26 cellular contexts compared by ENCODE assay signal in genomic region chr2:62653582-62654422, GRCh38. TPM values are rescaled to one million over a fixed set of nuclear protein-coding genes. Genes with fewer than 3 reads are reported as not detected.
DNase-seq lines count a peak whose midpoint lies in the region; ATAC-seq and TF ChIP-seq lines count a peak whose summit lies in the region.
"Had no signal": no experiment of that assay in that cellular context is flagged by ENCODE, and none has a peak within 500 bp of the region (broad histone marks: within the 10 kb centered on the region; RNA-seq: fewer than 3 reads in every experiment).

No MANE protein-coding gene starts in this region.

- no peaks in the 10 kb centered on the region for H3K79me1 ChIP-seq in IMR-90 (ENCODE audit: low read depth in 1 of 2, low read length in 2 of 2)

- H3K9me3 ChIP-seq in IMR-90 (ENCODE audit: control insufficient read depth, insufficient read depth, low read length) (no peaks in the 10 kb centered on the region), mammary epithelial cell (replicated peaks; ENCODE audit: insufficient read depth, low read length) (no peaks in the 10 kb centered on the region), colonic mucosa (no peaks in the 10 kb centered on the region)
- H3K9me3 ChIP-seq: prostate gland had no signal

- H3K56ac ChIP-seq in IMR-90 (ENCODE audit: extremely low read depth, insufficient read depth, low read length) = no peak overlapping the region

- no peak for ATAC-seq in IMR-90 (ENCODE audit: low read depth)
- no peak for ATAC-seq in stimulated activated effector memory CD8-positive, alpha-beta T cell treated with anti-CD3 and anti-CD28 coated beads, Interleukin-12 subunit alpha, Interleukin-12 subunit beta, amount 100 ng/mL, for 72 hours
- ATAC-seq: activated CD8-positive, alpha-beta memory T cell treated with anti-CD3 and anti-CD28 coated beads, Interleukin-2, amount 10 ng/mL, durations not matched to agents 7 days and 5 days; Right ventricle myocardium inferior; stimulated activated naive B cell treated with anti-CD40 and anti-IgM and Interleukin-4, amounts not matched to agents 10 μg/mL and 1 μg/mL and 100 μg/mL, for 72 hours had no signal

- H3K9me1 ChIP-seq in IMR-90 (ENCODE audit: insufficient read depth, low read length) = no peaks in the 10 kb centered on the region

- H2AFZ ChIP-seq in IMR-90 (replicated peaks; ENCODE audit: low read length, poor library complexity) (no peak overlapping the region), mammary epithelial cell (ENCODE audit: low read depth, low read length) (peak overlapping the region; percentile 2)
- H2AFZ ChIP-seq: neural progenitor cell had no signal

- peak overlapping the region; percentile 33; the same call in 1 of the 2 replicates for H3K18ac ChIP-seq in IMR-90 (ENCODE audit: low read depth, low read length)

- H3K4me3 Mint-ChIP-seq in type B pancreatic cell = no peak overlapping the region
- H3K4me3 Mint-ChIP-seq in stimulated activated effector memory CD8-positive, alpha-beta T cell treated with anti-CD3 and anti-CD28 coated beads, Interleukin-12 subunit alpha, Interleukin-12 subunit beta, amount 100 ng/mL, for 72 hours = no peak overlapping the region
- H3K4me3 Mint-ChIP-seq: activated CD8-positive, alpha-beta memory T cell treated with anti-CD3 and anti-CD28 coated beads, Interleukin-2, amount 10 ng/mL, durations not matched to agents 7 days and 5 days; activated naive CD4-positive, alpha-beta T cell treated with anti-CD3 and anti-CD28 coated beads, Interleukin-2, amount 10 ng/mL, durations not matched to agents 7 days and 5 days; central memory CD8-positive, alpha-beta T cell; neural progenitor cell; stimulated activated naive B cell treated with anti-CD40 and anti-IgM and Interleukin-4, amounts not matched to agents 10 μg/mL and 1 μg/mL and 100 μg/mL, for 72 hours had no signal

- H3K4ac ChIP-seq in IMR-90 (ENCODE audit: low read depth, low read length) = no peak overlapping the region

- H3K14ac ChIP-seq in IMR-90 (replicated peaks; ENCODE audit: low read depth, low read length) = no peak overlapping the region

- TF ChIP-seq CTCF in IMR-90 (conservative IDR thresholded peaks at IDR 0.05; ENCODE audit: low read depth, low read length) (no peak), mammary epithelial cell (conservative IDR thresholded peaks at IDR 0.05 in 1 of 2, IDR thresholded peaks at IDR 0.05 in 1 of 2; ENCODE audit: extremely low read depth in 1 of 2, insufficient read depth in 1 of 2, low read depth in 1 of 2, low read length in 2 of 2) (no peak), kidney epithelial cell (IDR thresholded peaks at IDR 0.05; ENCODE audit: insufficient read depth, low read length, poor library complexity, severe bottlenecking) (no peak), type B pancreatic cell (conservative IDR thresholded peaks at IDR 0.05) (no peak), colonic mucosa (IDR thresholded peaks at IDR 0.05) (no peak)

- no peak overlapping the region for H3K4me3 ChIP-seq in IMR-90 (ENCODE audit: insufficient read depth, low read depth, low read length)
- no peak overlapping the region for H3K4me3 ChIP-seq in mammary epithelial cell (replicated peaks in 1 of 3; ENCODE audit: insufficient read depth in 1 of 3, low read depth in 2 of 3, low read length in 3 of 3)
- H3K4me3 ChIP-seq in kidney epithelial cell (ENCODE audit: low read depth, low read length) = no peak overlapping the region
- no peak overlapping the region for H3K4me3 ChIP-seq in colonic mucosa
- H3K4me3 ChIP-seq: lung, neural progenitor cell, prostate gland had no signal

- peaks cover 4% of the 10 kb centered on the region for H3K9me3 Mint-ChIP-seq in type B pancreatic cell
- no peaks in the 10 kb centered on the region for H3K9me3 Mint-ChIP-seq in stimulated activated effector memory CD8-positive, alpha-beta T cell treated with anti-CD3 and anti-CD28 coated beads, Interleukin-12 subunit alpha, Interleukin-12 subunit beta, amount 100 ng/mL, for 72 hours
- H3K9me3 Mint-ChIP-seq: activated naive CD4-positive, alpha-beta T cell treated with anti-CD3 and anti-CD28 coated beads, Interleukin-2, amount 10 ng/mL, durations not matched to agents 7 days and 5 days had no signal

- in situ Hi-C loops in IMR-90 (cut with MboI; ENCODE audit: low sequenced_read_pairs) = no loop called here
- in situ Hi-C loops in mammary epithelial cell (cut with MboI; ENCODE audit: low sequenced_read_pairs in 2 of 2) = no loop called here

- no peak overlapping the region for H2BK5ac ChIP-seq in IMR-90 (ENCODE audit: low read depth, low read length, poor library complexity, severe bottlenecking)

- dilution Hi-C loops in IMR-90 (cut with HindIII; ENCODE audit: low sequenced_read_pairs, unreplicated experiment) = no loop called here
- dilution Hi-C loops in mammary epithelial cell (cut with HindIII; ENCODE audit: low sequenced_read_pairs) = no loop called here

- peak overlapping the region; percentile 39 for H3K27ac Mint-ChIP-seq in type B pancreatic cell
- H3K27ac Mint-ChIP-seq in stimulated activated effector memory CD8-positive, alpha-beta T cell treated with anti-CD3 and anti-CD28 coated beads, Interleukin-12 subunit alpha, Interleukin-12 subunit beta, amount 100 ng/mL, for 72 hours = no peak overlapping the region
- H3K27ac Mint-ChIP-seq: activated CD8-positive, alpha-beta memory T cell treated with anti-CD3 and anti-CD28 coated beads, Interleukin-2, amount 10 ng/mL, durations not matched to agents 7 days and 5 days; activated naive CD4-positive, alpha-beta T cell treated with anti-CD3 and anti-CD28 coated beads, Interleukin-2, amount 10 ng/mL, durations not matched to agents 7 days and 5 days; neural progenitor cell; stimulated activated naive B cell treated with anti-CD40 and anti-IgM and Interleukin-4, amounts not matched to agents 10 μg/mL and 1 μg/mL and 100 μg/mL, for 72 hours had no signal

- H2BK120ac ChIP-seq in IMR-90 (ENCODE audit: low read depth, low read length) = no peak overlapping the region

- no peak overlapping the region for H3K27ac ChIP-seq in IMR-90 (ENCODE audit: insufficient read depth, low read length)
- peak overlapping the region; percentile 83 for H3K27ac ChIP-seq in mammary epithelial cell (ENCODE audit: insufficient read depth, low read depth, low read length)
- no peak overlapping the region for H3K27ac ChIP-seq in colonic mucosa
- H3K27ac ChIP-seq: C4-2B, HL-60, neural progenitor cell, prostate gland, WERI-Rb-1 had no signal

- H3K36me3 Mint-ChIP-seq in type B pancreatic cell = no peaks in the 10 kb centered on the region
- H3K36me3 Mint-ChIP-seq in stimulated activated effector memory CD8-positive, alpha-beta T cell treated with anti-CD3 and anti-CD28 coated beads, Interleukin-12 subunit alpha, Interleukin-12 subunit beta, amount 100 ng/mL, for 72 hours = no peaks in the 10 kb centered on the region
- H3K36me3 Mint-ChIP-seq: activated CD8-positive, alpha-beta memory T cell treated with anti-CD3 and anti-CD28 coated beads, Interleukin-2, amount 10 ng/mL, durations not matched to agents 7 days and 5 days; activated naive CD4-positive, alpha-beta T cell treated with anti-CD3 and anti-CD28 coated beads, Interleukin-2, amount 10 ng/mL, durations not matched to agents 7 days and 5 days; neural progenitor cell; stimulated activated naive B cell treated with anti-CD40 and anti-IgM and Interleukin-4, amounts not matched to agents 10 μg/mL and 1 μg/mL and 100 μg/mL, for 72 hours had no signal

- H4K20me1 ChIP-seq in IMR-90 (ENCODE audit: insufficient read depth, low read length) (no peaks in the 10 kb centered on the region), mammary epithelial cell (ENCODE audit: insufficient read depth, low read length) (no peaks in the 10 kb centered on the region)

- no peak overlapping the region for H2AK5ac ChIP-seq in IMR-90 (ENCODE audit: low read depth, low read length)

- H3K23ac ChIP-seq in IMR-90 (ENCODE audit: low read depth, low read length) = no peak overlapping the region

- H3K9ac ChIP-seq in IMR-90 (ENCODE audit: low read depth, low read length) = no peak overlapping the region
- H3K9ac ChIP-seq in mammary epithelial cell (ENCODE audit: insufficient read depth, low read length) = peak overlapping the region; percentile 45
- H3K9ac ChIP-seq in colonic mucosa (ENCODE audit: low read depth in 2 of 2, low read length in 2 of 2) = no peak overlapping the region
- H3K9ac ChIP-seq: neural progenitor cell had no signal

- intact Hi-C loops in IMR-90 (cut with micrococcal nuclease) = no loop called here
- intact Hi-C loops in mammary epithelial cell (cut with micrococcal nuclease) = no loop called here
- intact Hi-C loops in colonic mucosa (cut with DNase I) = no loop called here

- TF ChIP-seq RAD21 in IMR-90 (IDR thresholded peaks at IDR 0.05; ENCODE audit: low read length) = no peak

- no peak overlapping the region for H2AK9ac ChIP-seq in IMR-90 (replicated peaks; ENCODE audit: low read depth, low read length, poor library complexity)

- H3K27me3 Mint-ChIP-seq in type B pancreatic cell = no peaks in the 10 kb centered on the region
- H3K27me3 Mint-ChIP-seq: activated naive CD4-positive, alpha-beta T cell treated with anti-CD3 and anti-CD28 coated beads, Interleukin-2, amount 10 ng/mL, durations not matched to agents 7 days and 5 days had no signal

- no peaks in the 10 kb centered on the region for H3K36me3 ChIP-seq in IMR-90 (ENCODE audit: control insufficient read depth, insufficient read depth, low read length)
- no peaks in the 10 kb centered on the region for H3K36me3 ChIP-seq in mammary epithelial cell (ENCODE audit: insufficient read depth, low read length)
- H3K36me3 ChIP-seq in kidney epithelial cell (ENCODE audit: control insufficient read depth, insufficient read depth, low read length) = no peaks in the 10 kb centered on the region
- no peaks in the 10 kb centered on the region for H3K36me3 ChIP-seq in colonic mucosa
- H3K36me3 ChIP-seq: neural progenitor cell, prostate gland, WERI-Rb-1 had no signal

- DNase-seq in IMR-90 (peak; percentile 11), mammary epithelial cell (peak; percentile 79), kidney epithelial cell (ENCODE audit: low read depth) (peak; percentile 10), type B pancreatic cell (ENCODE audit: extremely low spot score, unreplicated experiment) (no peak), colonic mucosa (no peak), NCI-H2107 treated with DMSO at 0.1 percent for 48 hours (lab: John Stamatoyannopoulos, UW; ENCODE audit: unreplicated experiment) (no peak)
- no peak for DNase-seq in stimulated activated effector memory CD8-positive, alpha-beta T cell treated with anti-CD3 and anti-CD28 coated beads, Interleukin-12 subunit alpha, Interleukin-12 subunit beta, amount 100 ng/mL, for 72 hours (ENCODE audit: low spot score in 2 of 2)
- DNase-seq: activated CD4-positive, alpha-beta T cell treated with anti-CD3 and anti-CD28 coated beads, Interleukin-2, amount 50 U/mL, for 1 hour; activated CD8-positive, alpha-beta memory T cell treated with anti-CD3 and anti-CD28 coated beads, Interleukin-2, amount 10 ng/mL, durations not matched to agents 7 days and 5 days; activated naive CD4-positive, alpha-beta T cell treated with anti-CD3 and anti-CD28 coated beads, Interleukin-2, amount 10 ng/mL, durations not matched to agents 7 days and 5 days; foreskin melanocyte; HCEC 1CT; hypothalamus; islet precursor cell; NCI-H2029 treated with DMSO at 0.1 percent for 48 hours; NCI-H774; stimulated activated naive B cell treated with anti-CD40 and anti-IgM and Interleukin-4, amounts not matched to agents 10 μg/mL and 1 μg/mL and 100 μg/mL, for 72 hours; T-helper 9 cell; WERI-Rb-1 had no signal

- no peak overlapping the region for H4K91ac ChIP-seq in IMR-90 (ENCODE audit: insufficient read depth, low read depth, low read length)

- no peaks in the 10 kb centered on the region for H3K27me3 ChIP-seq in IMR-90 (ENCODE audit: control insufficient read depth, insufficient read depth, low read length)
- no peaks in the 10 kb centered on the region for H3K27me3 ChIP-seq in mammary epithelial cell (ENCODE audit: insufficient read depth, low read length)
- H3K27me3 ChIP-seq in kidney epithelial cell (ENCODE audit: control insufficient read depth, insufficient read depth, low read length) = no peaks in the 10 kb centered on the region
- H3K27me3 ChIP-seq in colonic mucosa = no peaks in the 10 kb centered on the region
- H3K27me3 ChIP-seq: neural progenitor cell had no signal

- POLR2A ChIA-PET in IMR-90 (lab: Charles Lee; ENCODE audit: unreplicated experiment) = no interaction called here

- no peak overlapping the region; the same call in 1 of the 2 replicates for H4K5ac ChIP-seq in IMR-90 (ENCODE audit: low read depth, low read length)

- H3K79me2 ChIP-seq in mammary epithelial cell (ENCODE audit: insufficient read depth, low read length) = no peaks in the 10 kb centered on the region

- no peak overlapping the region for H2BK15ac ChIP-seq in IMR-90 (ENCODE audit: low read depth, low read length)

- H3K4me1 ChIP-seq in IMR-90 (ENCODE audit: control insufficient read depth, insufficient read depth, low read length) (no peaks in the 10 kb centered on the region), mammary epithelial cell (ENCODE audit: insufficient read depth, low read length) (peaks cover 24% of the 10 kb centered on the region), colonic mucosa (no peaks in the 10 kb centered on the region)
- H3K4me1 ChIP-seq: neural progenitor cell, prostate gland had no signal

- BruUV-seq in IMR-90 (replicated peaks; lab: Mats Ljungman, UMichigan) = no TSS peak
- BruUV-seq in mammary epithelial cell (replicated peaks; lab: Mats Ljungman, UMichigan) = no TSS peak

- no peak overlapping the region for H2BK20ac ChIP-seq in IMR-90 (ENCODE audit: low read depth, low read length)

- CTCF ChIA-PET in IMR-90 (lab: Yijun Ruan, JAX) = no interaction called here
- CTCF ChIA-PET in mammary epithelial cell (lab: Charles Lee; ENCODE audit: low non-redundant PET) = no interaction called here

- no CpG with 5 or more reads among the region's 5 CpGs for WGBS in IMR-90 (ENCODE audit: extremely low coverage in 2 of 2, insufficient read length in 1 of 2), 2 experiments
- WGBS in mammary epithelial cell (ENCODE audit: low coverage, missing lambda C conversion rate) = 18% methylated on average over 5 of the region's 5 CpGs

- H4K8ac ChIP-seq in IMR-90 (ENCODE audit: low read depth in 2 of 2, low read length in 2 of 2) = no peak overlapping the region

- H3K4me1 Mint-ChIP-seq in type B pancreatic cell (ENCODE audit: unreplicated experiment) = peaks cover 4% of the 10 kb centered on the region
- no peaks in the 10 kb centered on the region for H3K4me1 Mint-ChIP-seq in stimulated activated effector memory CD8-positive, alpha-beta T cell treated with anti-CD3 and anti-CD28 coated beads, Interleukin-12 subunit alpha, Interleukin-12 subunit beta, amount 100 ng/mL, for 72 hours
- H3K4me1 Mint-ChIP-seq: activated naive CD4-positive, alpha-beta T cell treated with anti-CD3 and anti-CD28 coated beads, Interleukin-2, amount 10 ng/mL, durations not matched to agents 7 days and 5 days; central memory CD8-positive, alpha-beta T cell; neural progenitor cell had no signal

- no peak for TF ChIP-seq POLR2A in IMR-90 (IDR thresholded peaks at IDR 0.05; ENCODE audit: low read depth, low read length)

- H3K4me2 ChIP-seq in IMR-90 (ENCODE audit: low read depth, low read length) (no peak overlapping the region), mammary epithelial cell (ENCODE audit: insufficient read depth, low read depth, low read length) (peak overlapping the region; percentile 70)
- H3K4me2 ChIP-seq: neural progenitor cell had no signal

RNA-seq across cellular contexts. Expression of gene EHBP1, which starts 51.7 kb away (rescaled TPM):
- total RNA-seq in IMR-90 (2012; rRNA removed) (44.4 and 55.0 TPM in 2 replicates), mammary epithelial cell (100 to 1,000 TPM in 1 of 2 donors, 10 to 100 TPM in 1; 46.0 to 101 TPM), kidney epithelial cell (22.9 and 27.9 TPM in 2 replicates), type B pancreatic cell (ENCODE audit: low replicate concordance) (59.2 and 60.0 TPM in 2 replicates), colonic mucosa (10 to 100 TPM; 23.6 to 32.7 TPM)
- polyA plus RNA-seq in IMR-90 (2012; rRNA removed) (28.3 and 28.5 TPM in 2 replicates), mammary epithelial cell (56.8 TPM)
- 8.3 and 11.9 TPM in 2 replicates for polyA plus RNA-seq in IMR-90 (2012; cell fraction: cytosol; rRNA removed)
- 10.9 and 45.6 TPM in 2 replicates for polyA plus RNA-seq in IMR-90 (2012; cell fraction: nucleus; rRNA removed; ENCODE audit: low replicate concordance)
- 156 TPM for polyA minus RNA-seq in mammary epithelial cell

Comparison
In these comparisons a context has a peak if more than half of its experiments do, and no peak if none do; other contexts are left out.
1. DNase-seq: peak in IMR-90 (single experiment), mammary epithelial cell (single experiment) and kidney epithelial cell (single experiment); none in type B pancreatic cell (single experiment), stimulated activated effector memory CD8-positive, alpha-beta T cell treated with anti-CD3 and anti-CD28 coated beads, Interleukin-12 subunit alpha, Interleukin-12 subunit beta, amount 100 ng/mL, for 72 hours (0 of 2), colonic mucosa (single experiment) and NCI-H2107 treated with DMSO at 0.1 percent for 48 hours (single experiment).